In genomic region chr20:47543006-47543431, GRCh38 we compare ENCODE assay signal across 11 cellular contexts. TPM values are rescaled to one million over a fixed set of nuclear protein-coding genes. Genes with fewer than 3 reads are reported as not detected.
A peak's percentile ranks its signal among the peaks of the same experiment; 100 is the strongest.
DNase-seq lines count a peak whose midpoint lies in the region; ATAC-seq and TF ChIP-seq lines count a peak whose summit lies in the region.
"Had no signal": no experiment of that assay in that cellular context is flagged by ENCODE, and none has a peak within 500 bp of the region (broad histone marks: within the 10 kb centered on the region; RNA-seq: fewer than 3 reads in every experiment).

No MANE protein-coding gene starts in this region.

- H3K23ac ChIP-seq in H9 (ENCODE audit: insufficient read length, low read depth, low read length) = no peak overlapping the region

- POLR2A ChIA-PET in CD8-positive, alpha-beta memory T cell (lab: Charles Lee) = no interaction called here
- POLR2A ChIA-PET in PC-3 (lab: Charles Lee; ENCODE audit: unreplicated experiment) = no interaction called here

- no peak overlapping the region for H3K18ac ChIP-seq in H9 (ENCODE audit: insufficient read length, low read depth, low read length)

- no peak overlapping the region for H3K56ac ChIP-seq in H9 (ENCODE audit: insufficient read length, low read depth, low read length)

- H3F3A ChIP-seq in PC-3 (ENCODE audit: low read length, unreplicated experiment) = no peaks in the 10 kb centered on the region

- H3K9me3 Mint-ChIP-seq in CD8-positive, alpha-beta memory T cell = no peaks in the 10 kb centered on the region
- H3K9me3 Mint-ChIP-seq in H9 = no peaks in the 10 kb centered on the region
- no peaks in the 10 kb centered on the region for H3K9me3 Mint-ChIP-seq in activated naive CD8-positive, alpha-beta T cell treated with anti-CD3 and anti-CD28 coated beads, Interleukin-2, amount 50 U/mL, for 24 hours
- H3K9me3 Mint-ChIP-seq in natural killer cell = no peaks in the 10 kb centered on the region

- no peak overlapping the region for H2BK12ac ChIP-seq in H9 (ENCODE audit: insufficient read length, low read depth, low read length)

- H3K36me3 Mint-ChIP-seq in CD8-positive, alpha-beta memory T cell = peaks cover 0 to 15% (median 2%) of the 10 kb centered on the region in 3 donors
- no peaks in the 10 kb centered on the region; a peak in 1 of 7 replicates for H3K36me3 Mint-ChIP-seq in H9 (ENCODE audit: insufficient read depth in 1 of 3, low read depth in 3 of 3)
- peaks cover 43% of the 10 kb centered on the region for H3K36me3 Mint-ChIP-seq in activated naive CD8-positive, alpha-beta T cell treated with anti-CD3 and anti-CD28 coated beads, Interleukin-2, amount 50 U/mL, for 24 hours (ENCODE audit: low read depth)
- H3K36me3 Mint-ChIP-seq in natural killer cell = no peaks in the 10 kb centered on the region

- H2BK15ac ChIP-seq in H9 (ENCODE audit: low read depth, low read length) = no peak overlapping the region

- no CpG with 5 or more reads among the region's 1 CpG for WGBS in H9 (ENCODE audit: extremely low coverage, insufficient read length, low lambda C conversion rate)

- H3T11ph ChIP-seq in H9 (ENCODE audit: low read length) = no peak overlapping the region

- H2AFZ ChIP-seq in H9 (ENCODE audit: low read length) (no peak overlapping the region), PC-3 (ENCODE audit: low read length) (no peak overlapping the region)

- no peaks in the 10 kb centered on the region for H3K27me3 ChIP-seq in CD8-positive, alpha-beta memory T cell (ENCODE audit: insufficient read depth, low read length, poor library complexity, severe bottlenecking)
- no peaks in the 10 kb centered on the region for H3K27me3 ChIP-seq in H9 (ENCODE audit: insufficient read depth, low read length)
- no peaks in the 10 kb centered on the region for H3K27me3 ChIP-seq in PC-3 (ENCODE audit: low read length)

- H4K91ac ChIP-seq in H9 (ENCODE audit: insufficient read length, low read depth, low read length) = no peak overlapping the region

- H3K27me3 Mint-ChIP-seq in CD8-positive, alpha-beta memory T cell = no peaks in the 10 kb centered on the region
- H3K27me3 Mint-ChIP-seq in H9 (ENCODE audit: low read depth) = no peaks in the 10 kb centered on the region
- no peaks in the 10 kb centered on the region for H3K27me3 Mint-ChIP-seq in activated naive CD8-positive, alpha-beta T cell treated with anti-CD3 and anti-CD28 coated beads, Interleukin-2, amount 50 U/mL, for 24 hours
- no peaks in the 10 kb centered on the region for H3K27me3 Mint-ChIP-seq in natural killer cell (ENCODE audit: low read depth in 2 of 2)

- intact Hi-C loops in natural killer cell (cut with micrococcal nuclease) (no loop called here), PC-3 (cut with micrococcal nuclease) (no loop called here)

- no peak overlapping the region for H2BK20ac ChIP-seq in H9 (ENCODE audit: low read depth, low read length, poor library complexity, severe bottlenecking)

- peaks cover 33% of the 10 kb centered on the region for H3K4me1 ChIP-seq in CD8-positive, alpha-beta memory T cell (ENCODE audit: insufficient read depth, low read length)
- peaks cover 2% of the 10 kb centered on the region; the same call in 1 of the 2 replicates for H3K4me1 ChIP-seq in H9 (ENCODE audit: insufficient read depth, low read length)
- peaks cover 22% of the 10 kb centered on the region for H3K4me1 ChIP-seq in PC-3 (ENCODE audit: insufficient read depth, low read length)

- H3K4ac ChIP-seq in H9 (ENCODE audit: low read depth, low read length) = no peak overlapping the region

- no peaks in the 10 kb centered on the region for H3K9me2 ChIP-seq in PC-3 (replicated peaks; ENCODE audit: low read length)

- no peak overlapping the region for H3K4me2 ChIP-seq in H9 (ENCODE audit: insufficient read depth, insufficient read length, low read length)
- H3K4me2 ChIP-seq in PC-3 (ENCODE audit: low read length) = no peak overlapping the region

- H2BK120ac ChIP-seq in H9 (ENCODE audit: low read depth, low read length, poor library complexity, severe bottlenecking) = no peak overlapping the region

- ATAC-seq in activated naive CD8-positive, alpha-beta T cell treated with anti-CD3 and anti-CD28 coated beads, Interleukin-2, amount 50 U/mL, for 24 hours = peak; percentile 79
- peak; percentile 46 to 57 (median 52) for ATAC-seq in natural killer cell
- ATAC-seq in PC-3 = no peak
- ATAC-seq: left lobe of liver had no signal

- BruUV-seq in PC-3 (replicated peaks; lab: Mats Ljungman, UMichigan) = no TSS peak

- no peak overlapping the region for H4K8ac ChIP-seq in H9 (replicated peaks; ENCODE audit: insufficient read length, low read depth, low read length)

- no peak overlapping the region for H3K14ac ChIP-seq in H9 (ENCODE audit: insufficient read depth, low read length)

- no peak overlapping the region for H3K27ac ChIP-seq in CD8-positive, alpha-beta memory T cell (ENCODE audit: low read depth, low read length)
- no peak overlapping the region for H3K27ac ChIP-seq in H9 (ENCODE audit: insufficient read length, low read depth, low read length)
- no peak overlapping the region for H3K27ac ChIP-seq in PC-3 (ENCODE audit: low read length)

- no peak overlapping the region for H3K9ac ChIP-seq in H9 (ENCODE audit: extremely low read depth, insufficient read length, low read length)
- no peak overlapping the region for H3K9ac ChIP-seq in PC-3 (ENCODE audit: low read length)

- H3K23me2 ChIP-seq in H9 (ENCODE audit: insufficient read length, low read depth, low read length, poor library complexity, severe bottlenecking) = no peaks in the 10 kb centered on the region

- no peak overlapping the region for H2BK5ac ChIP-seq in H9 (ENCODE audit: insufficient read length, low read length)

- no peak overlapping the region for H2AK5ac ChIP-seq in H9 (ENCODE audit: insufficient read length, low read length)

- no peaks in the 10 kb centered on the region for H3K36me3 ChIP-seq in CD8-positive, alpha-beta memory T cell (ENCODE audit: insufficient read depth, low read length)
- H3K36me3 ChIP-seq in PC-3 (ENCODE audit: low read depth, low read length) = no peaks in the 10 kb centered on the region

- H4K20me1 ChIP-seq in H9 (ENCODE audit: control insufficient read depth, insufficient read depth, insufficient read length) (no peaks in the 10 kb centered on the region), PC-3 (ENCODE audit: low read length) (0 out of 2 replicates have a peak, but pooled peaks cover 3% of the 10 kb centered on the region)

- H3K4me3 Mint-ChIP-seq in CD8-positive, alpha-beta memory T cell = peak overlapping the region in 3 of 7 donors; percentile 7 to 63 (median 14)
- H3K4me3 Mint-ChIP-seq in H9 (no peak overlapping the region), natural killer cell (no peak overlapping the region)
- peak overlapping the region; percentile 0 for H3K4me3 Mint-ChIP-seq in activated naive CD8-positive, alpha-beta T cell treated with anti-CD3 and anti-CD28 coated beads, Interleukin-2, amount 50 U/mL, for 24 hours

- no peak for DNase-seq in CD8-positive, alpha-beta memory T cell
- no peak for DNase-seq in H9
- no peak for DNase-seq in activated naive CD8-positive, alpha-beta T cell treated with anti-CD3 and anti-CD28 coated beads, Interleukin-2, amount 50 U/mL, for 24 hours
- no peak for DNase-seq in natural killer cell
- no peak for DNase-seq in retina
- no peak for DNase-seq in amniotic stem cell (lab: John Stamatoyannopoulos, UW)
- DNase-seq in NCI-H524 treated with DMSO at 0.1 percent for 48 hours (lab: John Stamatoyannopoulos, UW) = no peak
- no peak for DNase-seq in PC-3
- DNase-seq: activated CD4-positive, alpha-beta T cell treated with anti-CD3 and anti-CD28 coated beads for 48 hours; NCI-H2029 treated with DMSO at 0.1 percent for 48 hours had no signal

- peaks cover 9% of the 10 kb centered on the region for H3K79me1 ChIP-seq in H9 (ENCODE audit: insufficient read depth, low read depth, low read length, poor library complexity, severe bottlenecking)

- no peaks in the 10 kb centered on the region for H3K9me3 ChIP-seq in CD8-positive, alpha-beta memory T cell (ENCODE audit: low read length)
- no peaks in the 10 kb centered on the region for H3K9me3 ChIP-seq in H9 (ENCODE audit: control insufficient read depth, low read depth, low read length)
- H3K9me3 ChIP-seq in PC-3 (ENCODE audit: low read length) = no peaks in the 10 kb centered on the region

- TF ChIP-seq CTCF in H9 (conservative IDR thresholded peaks at IDR 0.05) = no peak
- TF ChIP-seq CTCF in natural killer cell (IDR thresholded peaks at IDR 0.05) = no peak
- TF ChIP-seq CTCF in PC-3 (conservative IDR thresholded peaks at IDR 0.05; ENCODE audit: low read depth, low read length) = no peak

- H3K4me3 ChIP-seq in CD8-positive, alpha-beta memory T cell (ENCODE audit: low read length) = no peak overlapping the region
- H3K4me3 ChIP-seq in PC-3 (ENCODE audit: low read length) = no peak overlapping the region

- CTCF ChIA-PET in CD8-positive, alpha-beta memory T cell (lab: Charles Lee) = no interaction called here
- CTCF ChIA-PET in PC-3 (lab: Charles Lee) = interaction anchor here (0.5 kb wide), 1 partner anchor 29 kb away, joined by 6 read pairs; no protein-coding TSS in a partner anchor

- H3K79me2 ChIP-seq in H9 (ENCODE audit: insufficient read depth, low read length) = peaks cover 7% of the 10 kb centered on the region; the same call in 1 of the 2 replicates
- H3K79me2 ChIP-seq in PC-3 (ENCODE audit: low read length) = peaks cover 88% of the 10 kb centered on the region

- H3K27ac Mint-ChIP-seq in CD8-positive, alpha-beta memory T cell = peak overlapping the region; percentile 3 to 82 (median 53)
- peak overlapping the region in 2 of 3 experiments; percentile 11 to 55; a peak in 5 of 7 replicates for H3K27ac Mint-ChIP-seq in H9
- H3K27ac Mint-ChIP-seq in activated naive CD8-positive, alpha-beta T cell treated with anti-CD3 and anti-CD28 coated beads, Interleukin-2, amount 50 U/mL, for 24 hours = peak overlapping the region; percentile 70
- H3K27ac Mint-ChIP-seq in natural killer cell = peak overlapping the region; percentile 5 to 55

- no peak overlapping the region for H4K5ac ChIP-seq in H9 (ENCODE audit: insufficient read length, low read depth, low read length)

- H3K4me1 Mint-ChIP-seq in CD8-positive, alpha-beta memory T cell = peaks cover 65 to 85% (median 84%) of the 10 kb centered on the region in 3 donors
- H3K4me1 Mint-ChIP-seq in H9 (peaks cover 38 to 48% of the 10 kb centered on the region in 2 experiments), natural killer cell (peaks cover 62 to 71% of the 10 kb centered on the region in 2 donors)
- peaks cover 83% of the 10 kb centered on the region for H3K4me1 Mint-ChIP-seq in activated naive CD8-positive, alpha-beta T cell treated with anti-CD3 and anti-CD28 coated beads, Interleukin-2, amount 50 U/mL, for 24 hours

RNA-seq across cellular contexts. Expression of gene NCOA3, which starts 41.3 kb away (rescaled TPM):
- 10 to 100 TPM; 92.4 to 93.8 TPM for total RNA-seq in CD8-positive, alpha-beta memory T cell
- polyA plus RNA-seq in CD8-positive, alpha-beta memory T cell = 23.8 TPM
- total RNA-seq in H9 (2021) (22.3 and 23.3 TPM in 2 replicates), natural killer cell (10 to 100 TPM; 44.3 to 63.3 (median 57.8) TPM), PC-3 (2014; rRNA removed) (27.8 and 31.1 TPM in 2 replicates)
